In genomic region chr19:39351537-39352037, GRCh38 we compare ENCODE assay signal across 1 cellular context.
TF ChIP-seq lines count a peak whose summit lies in the region.

No MANE protein-coding gene starts in this region.

TF ChIP-seq in K562, 482 proteins besides CTCF, POLR2A, EP300 and RAD21 (continued from another document and continues in another):
- TF ChIP-seq CUX1 (CRISPR knock-in tag; IDR thresholded peaks at IDR 0.05) (no peak), BRF2 (IDR thresholded peaks at IDR 0.05; ENCODE audit: borderline replicate concordance, insufficient read depth, insufficient read length) (no peak), MECOM (CRISPR knock-in tag; IDR thresholded peaks at IDR 0.05) (no peak), HMG20A (CRISPR knock-in tag; conservative IDR thresholded peaks at IDR 0.05) (no peak), CLOCK (CRISPR knock-in tag; IDR thresholded peaks at IDR 0.05; ENCODE audit: borderline replicate concordance) (no peak), CTBP1 (IDR thresholded peaks at IDR 0.05; ENCODE audit: borderline replicate concordance) (0 out of 2 replicates have a peak, but pooled peaks have one; percentile 28), TCFL5 (CRISPR knock-in tag; conservative IDR thresholded peaks at IDR 0.05) (no peak), ZNF57 (CRISPR knock-in tag; IDR thresholded peaks at IDR 0.05) (no peak), MGA (IDR thresholded peaks at IDR 0.05) (no peak), ZNF586 (CRISPR knock-in tag; conservative IDR thresholded peaks at IDR 0.05) (no peak), SMARCE1 (IDR thresholded peaks at IDR 0.05) (no peak), XRCC5 (IDR thresholded peaks at IDR 0.05; ENCODE audit: low read depth, low read length) (no peak), ZNF408 (CRISPR knock-in tag; IDR thresholded peaks at IDR 0.05; ENCODE audit: low read depth) (no peak), TAF7 (tag; IDR thresholded peaks at IDR 0.05) (no peak), DNMT1 (IDR thresholded peaks at IDR 0.05) (no peak), ELF2 (CRISPR knock-in tag; IDR thresholded peaks at IDR 0.05) (no peak), NFE2L1 (tag; IDR thresholded peaks at IDR 0.05; ENCODE audit: borderline replicate concordance, low read depth) (no peak), VEZF1 (CRISPR knock-in tag; IDR thresholded peaks at IDR 0.05) (peak; percentile 53), NCOR1 (IDR thresholded peaks at IDR 0.05) (0 out of 2 replicates have a peak, but pooled peaks have one; percentile 8), HDAC3 (IDR thresholded peaks at IDR 0.05; ENCODE audit: borderline replicate concordance, partially characterized antibody) (no peak), PTBP1 (IDR thresholded peaks at IDR 0.05; ENCODE audit: low read depth, low read length) (no peak), GATAD2B (IDR thresholded peaks at IDR 0.05; ENCODE audit: borderline replicate concordance) (no peak), ZFP1 (CRISPR knock-in tag; IDR thresholded peaks at IDR 0.05) (no peak), ZNF551 (CRISPR knock-in tag; IDR thresholded peaks at IDR 0.05) (no peak)
- TF ChIP-seq, protein P1, sequence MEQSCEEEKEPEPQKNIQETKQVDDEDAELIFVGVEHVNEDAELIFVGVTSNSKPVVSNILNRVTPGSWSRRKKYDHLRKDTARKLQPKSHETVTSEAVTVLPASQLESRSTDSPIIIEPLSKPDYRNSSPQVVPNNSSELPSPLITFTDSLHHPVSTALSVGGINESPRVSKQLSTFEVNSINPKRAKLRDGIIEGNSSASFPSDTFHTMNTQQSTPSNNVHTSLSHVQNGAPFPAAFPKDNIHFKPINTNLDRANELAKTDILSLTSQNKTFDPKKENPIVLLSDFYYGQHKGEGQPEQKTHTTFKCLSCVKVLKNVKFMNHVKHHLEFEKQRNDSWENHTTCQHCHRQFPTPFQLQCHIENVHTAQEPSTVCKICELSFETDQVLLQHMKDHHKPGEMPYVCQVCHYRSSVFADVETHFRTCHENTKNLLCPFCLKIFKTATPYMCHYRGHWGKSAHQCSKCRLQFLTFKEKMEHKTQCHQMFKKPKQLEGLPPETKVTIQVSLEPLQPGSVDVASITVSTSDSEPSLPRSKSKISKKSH (CRISPR knock-in tag; IDR thresholded peaks at IDR 0.05): no peak
- TF ChIP-seq, protein P2, sequence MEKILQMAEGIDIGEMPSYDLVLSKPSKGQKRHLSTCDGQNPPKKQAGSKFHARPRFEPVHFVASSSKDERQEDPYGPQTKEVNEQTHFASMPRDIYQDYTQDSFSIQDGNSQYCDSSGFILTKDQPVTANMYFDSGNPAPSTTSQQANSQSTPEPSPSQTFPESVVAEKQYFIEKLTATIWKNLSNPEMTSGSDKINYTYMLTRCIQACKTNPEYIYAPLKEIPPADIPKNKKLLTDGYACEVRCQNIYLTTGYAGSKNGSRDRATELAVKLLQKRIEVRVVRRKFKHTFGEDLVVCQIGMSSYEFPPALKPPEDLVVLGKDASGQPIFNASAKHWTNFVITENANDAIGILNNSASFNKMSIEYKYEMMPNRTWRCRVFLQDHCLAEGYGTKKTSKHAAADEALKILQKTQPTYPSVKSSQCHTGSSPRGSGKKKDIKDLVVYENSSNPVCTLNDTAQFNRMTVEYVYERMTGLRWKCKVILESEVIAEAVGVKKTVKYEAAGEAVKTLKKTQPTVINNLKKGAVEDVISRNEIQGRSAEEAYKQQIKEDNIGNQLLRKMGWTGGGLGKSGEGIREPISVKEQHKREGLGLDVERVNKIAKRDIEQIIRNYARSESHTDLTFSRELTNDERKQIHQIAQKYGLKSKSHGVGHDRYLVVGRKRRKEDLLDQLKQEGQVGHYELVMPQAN (IDR thresholded peaks at IDR 0.05; ENCODE audit: borderline replicate concordance): no peak
- TF ChIP-seq, protein P3, sequence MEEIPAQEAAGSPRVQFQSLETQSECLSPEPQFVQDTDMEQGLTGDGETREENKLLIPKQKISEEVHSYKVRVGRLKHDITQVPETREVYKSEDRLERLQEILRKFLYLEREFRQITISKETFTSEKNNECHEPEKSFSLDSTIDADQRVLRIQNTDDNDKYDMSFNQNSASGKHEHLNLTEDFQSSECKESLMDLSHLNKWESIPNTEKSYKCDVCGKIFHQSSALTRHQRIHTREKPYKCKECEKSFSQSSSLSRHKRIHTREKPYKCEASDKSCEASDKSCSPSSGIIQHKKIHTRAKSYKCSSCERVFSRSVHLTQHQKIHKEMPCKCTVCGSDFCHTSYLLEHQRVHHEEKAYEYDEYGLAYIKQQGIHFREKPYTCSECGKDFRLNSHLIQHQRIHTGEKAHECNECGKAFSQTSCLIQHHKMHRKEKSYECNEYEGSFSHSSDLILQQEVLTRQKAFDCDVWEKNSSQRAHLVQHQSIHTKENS (CRISPR knock-in tag; IDR thresholded peaks at IDR 0.05): no peak
